In the genomic region with DNA sequence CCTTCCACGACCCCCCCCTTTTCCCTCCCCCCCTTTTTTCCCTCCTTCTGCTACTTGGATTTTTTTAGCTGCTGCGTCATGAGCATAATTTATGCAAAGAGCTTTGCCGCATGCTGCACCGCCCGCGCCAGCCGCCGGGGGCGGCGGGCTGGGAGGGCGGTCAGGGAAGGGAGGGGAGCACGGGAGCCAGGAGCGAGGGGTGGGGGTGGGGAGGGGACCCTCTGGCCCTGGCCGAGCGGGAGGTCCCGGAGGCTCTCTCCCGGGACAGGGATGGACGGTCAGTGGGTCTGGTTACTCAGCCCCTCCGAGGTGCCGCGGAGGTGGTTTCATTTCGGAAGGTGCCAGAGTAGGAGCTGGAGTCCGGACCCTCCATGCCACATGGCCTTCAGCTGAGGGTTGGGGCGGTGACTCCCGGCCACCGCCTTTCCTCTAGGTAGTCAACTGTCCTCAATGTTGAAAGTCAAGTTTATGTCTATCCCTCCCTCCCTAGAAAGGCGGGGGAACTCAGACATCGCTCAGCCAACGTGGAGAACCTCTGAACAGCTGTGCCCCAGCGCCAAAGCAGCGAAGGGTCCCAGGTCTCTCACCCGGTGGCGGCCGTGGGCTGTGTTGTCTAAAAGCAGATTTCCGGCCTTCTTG, we compare ENCODE assay signal across 8 cellular contexts. TPM values are rescaled to one million over a fixed set of nuclear protein-coding genes. Genes with fewer than 3 reads are reported as not detected.
DNase-seq lines count a peak whose midpoint lies in the region; ATAC-seq, FAIRE-seq and TF ChIP-seq lines count a peak whose summit lies in the region.

A gene with protein sequence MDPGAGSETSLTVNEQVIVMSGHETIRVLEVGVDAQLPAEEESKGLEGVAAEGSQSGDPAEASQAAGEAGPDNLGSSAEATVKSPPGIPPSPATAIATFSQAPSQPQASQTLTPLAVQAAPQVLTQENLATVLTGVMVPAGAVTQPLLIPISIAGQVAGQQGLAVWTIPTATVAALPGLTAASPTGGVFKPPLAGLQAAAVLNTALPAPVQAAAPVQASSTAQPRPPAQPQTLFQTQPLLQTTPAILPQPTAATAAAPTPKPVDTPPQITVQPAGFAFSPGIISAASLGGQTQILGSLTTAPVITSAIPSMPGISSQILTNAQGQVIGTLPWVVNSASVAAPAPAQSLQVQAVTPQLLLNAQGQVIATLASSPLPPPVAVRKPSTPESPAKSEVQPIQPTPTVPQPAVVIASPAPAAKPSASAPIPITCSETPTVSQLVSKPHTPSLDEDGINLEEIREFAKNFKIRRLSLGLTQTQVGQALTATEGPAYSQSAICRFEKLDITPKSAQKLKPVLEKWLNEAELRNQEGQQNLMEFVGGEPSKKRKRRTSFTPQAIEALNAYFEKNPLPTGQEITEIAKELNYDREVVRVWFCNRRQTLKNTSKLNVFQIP (minus strand): TSS at position 95 of the 639 bp plus-strand sequence. CDS start 11,226 bp downstream, outside the sequence.

- peak within 1 kb of the TSS; percentile 74 to 95 for H3K27ac ChIP-seq in small intestine (ENCODE audit: low read depth in 1 of 2, low read length in 1 of 2)

- FAIRE-seq in bronchial epithelial cell (lab: Jason Lieb, UNC) (no peak), small intestine (lab: Jason Lieb, UNC) (no peak)

- H3K4me1 ChIP-seq in small intestine (ENCODE audit: control insufficient read depth in 2 of 2, insufficient read depth in 1 of 2, low read depth in 1 of 2, low read length in 1 of 2), result peaks cover 3 to 7% of the 10 kb centered on the region in 2 donors

- no peaks in the 10 kb centered on the region for H3K36me3 Mint-ChIP-seq in immature natural killer cell

- TF ChIP-seq CTCF in WI38 (IDR thresholded peaks at IDR 0.05; ENCODE audit: low read depth, low read length) (peak; percentile 51), bronchial epithelial cell (IDR thresholded peaks at IDR 0.05; ENCODE audit: insufficient read depth, low read length, severe bottlenecking) (peak; percentile 61)

- H3K4me3 ChIP-seq in WI38 (ENCODE audit: low read depth, low read length) (peak within 1 kb of the TSS; percentile 74), bronchial epithelial cell (ENCODE audit: low read depth, low read length) (peak within 1 kb of the TSS; percentile 53), small intestine (ENCODE audit: low read depth in 1 of 2, low read length in 2 of 2) (peak within 1 kb of the TSS; percentile 67 to 88)

- H3K9me3 ChIP-seq in small intestine (ENCODE audit: control insufficient read depth, low read depth), result no peaks in the 10 kb centered on the region

- H3K27ac Mint-ChIP-seq in immature natural killer cell, result peak within 1 kb of the TSS; percentile 75 to 95 (median 89)

- peak; percentile 67 for DNase-seq in NCI-H345 (lab: John Stamatoyannopoulos, UW)
- no peak for DNase-seq in NCI-H345 treated with DMSO at 0.1 percent for 48 hours (lab: John Stamatoyannopoulos, UW; ENCODE audit: unreplicated experiment)
- peak; percentile 58 to 68 for DNase-seq in NCI-H1930 (lab: John Stamatoyannopoulos, UW)
- DNase-seq in bronchial epithelial cell (ENCODE audit: low read depth), result peak; percentile 54
- DNase-seq in immature natural killer cell, result peak; percentile 64 to 73 (median 73)
- peak; percentile 67 for DNase-seq in small intestine

- no peaks in the 10 kb centered on the region for H3K9me3 Mint-ChIP-seq in immature natural killer cell

- 0 to 1% (median 1%) methylated on average over 24 to 35 of the region's 35 CpGs for WGBS in small intestine, 3 donors

- no peaks in the 10 kb centered on the region for H3K27me3 ChIP-seq in bronchial epithelial cell (ENCODE audit: control insufficient read depth, insufficient read depth, low read length)
- no peaks in the 10 kb centered on the region for H3K27me3 ChIP-seq in small intestine (ENCODE audit: control insufficient read depth in 2 of 2, insufficient read depth in 2 of 2, low read length in 2 of 2)

- peaks cover 13 to 21% of the 10 kb centered on the region in 2 donors for H3K4me1 Mint-ChIP-seq in immature natural killer cell

- peak within 1 kb of the TSS; percentile 81 to 93 (median 92) for H3K4me3 Mint-ChIP-seq in immature natural killer cell

- H3K36me3 ChIP-seq in bronchial epithelial cell (ENCODE audit: control insufficient read depth, insufficient read depth, low read length) (no peaks in the 10 kb centered on the region), small intestine (ENCODE audit: control insufficient read depth in 2 of 2, insufficient read depth in 2 of 2, low read length in 2 of 2) (no peaks in the 10 kb centered on the region)

- ATAC-seq in HG02938 (IDR thresholded peaks at IDR 0.05; ENCODE audit: unreplicated experiment), result peak; percentile 57

- H3K27me3 Mint-ChIP-seq in immature natural killer cell (ENCODE audit: low read depth in 3 of 3), result peaks cover 3 to 6% (median 5%) of the 10 kb centered on the region in 3 donors

RNA-seq across cellular contexts. Expression of the gene that starts here (rescaled TPM):
- 0.26 and 0.64 TPM in 2 replicates for total RNA-seq in bronchial epithelial cell
- polyA plus RNA-seq in immature natural killer cell (1 to 10 TPM in 1 of 3 donors, under 1 TPM in 2; 0.78 to 1.8 (median 0.86) TPM), small intestine (1 to 10 TPM in 2 of 3 donors, under 1 TPM in 1; 0.22 to 4.5 (median 2.4) TPM)

Comparison
In these comparisons a context has a peak if more than half of its experiments do, and no peak if none do; other contexts are left out.
1. Peak in DNase-seq and H3K4me3 ChIP-seq in bronchial epithelial cell; RNA of the gene not detected or under 1 TPM.